Comparison of ENCODE assay signal across 14 cellular contexts in genomic region chr5:179769276-179769675, GRCh38.
"Had no signal": no experiment of that assay in that cellular context is flagged by ENCODE, and none has a peak within 500 bp of the region (broad histone marks: within the 10 kb centered on the region; RNA-seq: fewer than 3 reads in every experiment).

No MANE protein-coding gene starts in this region.

- H3K4me3 Mint-ChIP-seq: activated CD8-positive, alpha-beta memory T cell treated with anti-CD3 and anti-CD28 coated beads, Interleukin-2, amount 10 ng/mL, durations not matched to agents 7 days and 5 days; activated naive CD4-positive, alpha-beta T cell treated with anti-CD3 and anti-CD28 coated beads, Interleukin-2, amount 50 U/mL, for 24 hours; effector memory CD8-positive, alpha-beta T cell had no signal

- H3K27ac ChIP-seq: body of pancreas, epithelial cell of prostate, tibial artery, vagina had no signal

- H3K27me3 Mint-ChIP-seq: activated CD8-positive, alpha-beta memory T cell treated with anti-CD3 and anti-CD28 coated beads, Interleukin-2, amount 10 ng/mL, durations not matched to agents 7 days and 5 days; activated naive CD4-positive, alpha-beta T cell treated with anti-CD3 and anti-CD28 coated beads, Interleukin-2, amount 50 U/mL, for 24 hours; effector memory CD8-positive, alpha-beta T cell had no signal

- H3K27me3 ChIP-seq: body of pancreas, heart left ventricle, tibial artery, vagina had no signal

- H3K9me3 Mint-ChIP-seq: activated naive CD4-positive, alpha-beta T cell treated with anti-CD3 and anti-CD28 coated beads, Interleukin-2, amount 50 U/mL, for 24 hours; effector memory CD8-positive, alpha-beta T cell had no signal

- H3K4me3 ChIP-seq: body of pancreas, heart left ventricle, tibial artery, vagina had no signal

- DNase-seq: activated CD4-positive, CD25-positive, alpha-beta regulatory T cell treated with anti-CD3 and anti-CD28 coated beads, Interleukin-2, amount 50 U/mL, for 72 hours; activated CD8-positive, alpha-beta memory T cell treated with anti-CD3 and anti-CD28 coated beads, Interleukin-2, amount 10 ng/mL, durations not matched to agents 7 days and 5 days; activated effector memory CD4-positive, alpha-beta T cell treated with Interleukin-2 at 50 U/mL for 16 hours; activated T-cell treated with anti-CD3 and anti-CD28 coated beads, Interleukin-2, amount 50 U/mL, for 1 hour; body of pancreas; effector memory CD8-positive, alpha-beta T cell; heart left ventricle; stimulated activated CD4-positive, alpha-beta T cell treated with anti-CD3 and anti-CD28 coated beads, Interleukin-2, amount 100 ng/mL, for 48 hours; stimulated activated naive CD4-positive, alpha-beta T cell; T-helper 9 cell; tibial artery had no signal

- ATAC-seq: activated CD8-positive, alpha-beta memory T cell treated with anti-CD3 and anti-CD28 coated beads, Interleukin-2, amount 10 ng/mL, durations not matched to agents 7 days and 5 days; body of pancreas; effector memory CD8-positive, alpha-beta T cell had no signal

- H3K9me3 ChIP-seq: body of pancreas, heart left ventricle, tibial artery, vagina had no signal

- H3K27ac Mint-ChIP-seq: activated CD8-positive, alpha-beta memory T cell treated with anti-CD3 and anti-CD28 coated beads, Interleukin-2, amount 10 ng/mL, durations not matched to agents 7 days and 5 days; activated naive CD4-positive, alpha-beta T cell treated with anti-CD3 and anti-CD28 coated beads, Interleukin-2, amount 50 U/mL, for 24 hours had no signal
